In genomic region chr3:139173372-139174108, GRCh38 we compare ENCODE assay signal across 12 cellular contexts.
DNase-seq lines count a peak whose midpoint lies in the region; ATAC-seq, FAIRE-seq and TF ChIP-seq lines count a peak whose summit lies in the region.
"Had no signal": no experiment of that assay in that cellular context is flagged by ENCODE, and none has a peak within 500 bp of the region (broad histone marks: within the 10 kb centered on the region; RNA-seq: fewer than 3 reads in every experiment).

No MANE protein-coding gene starts in this region.

- in situ Hi-C loops in K562 (cut with MboI) = no loop called here

- no peak overlapping the region for H3K4me3 Mint-ChIP-seq in type B pancreatic cell
- H3K4me3 Mint-ChIP-seq: activated T-helper 17 cell treated with anti-CD3 and anti-CD28 coated beads, Interleukin-2, amount 50 U/mL, for 72 hours had no signal

- no peaks in the 10 kb centered on the region for H3F3A ChIP-seq in SK-N-SH (replicated peaks; ENCODE audit: insufficient read depth)

- no TSS peak for BruUV-seq in K562 (replicated peaks; lab: Mats Ljungman, UMichigan)

- H4K20me1 ChIP-seq in SK-N-SH (ENCODE audit: insufficient read depth) = no peaks in the 10 kb centered on the region
- H4K20me1 ChIP-seq in K562 (replicated peaks; ENCODE audit: control insufficient read depth, insufficient read depth, low read length) = no peaks in the 10 kb centered on the region

- H3K36me3 Mint-ChIP-seq in type B pancreatic cell = no peaks in the 10 kb centered on the region

- no peak for DNase-seq in SK-N-SH
- peak in 1 of 4 experiments; percentile 2 for DNase-seq in K562 (ENCODE audit: extremely low read depth in 1 of 4, low spot score in 3 of 4)
- DNase-seq in right lobe of liver = peak in 1 of 3 donors; percentile 40
- no peak for DNase-seq in type B pancreatic cell (ENCODE audit: extremely low spot score, unreplicated experiment)
- DNase-seq: H7, NCI-H345 had no signal

- no peaks in the 10 kb centered on the region for H3K9me2 ChIP-seq in SK-N-SH

- H3K36me3 ChIP-seq in SK-N-SH (replicated peaks in 1 of 2; ENCODE audit: control insufficient read depth in 1 of 2, insufficient read depth in 2 of 2, low read length in 1 of 2) (no peaks in the 10 kb centered on the region), K562 (ENCODE audit: control insufficient read depth, insufficient read depth, low read length) (no peaks in the 10 kb centered on the region), right lobe of liver (no peaks in the 10 kb centered on the region)
- H3K36me3 ChIP-seq: neutrophil had no signal

- no peaks in the 10 kb centered on the region for H3K27me3 ChIP-seq in SK-N-SH (ENCODE audit: insufficient read depth)
- no peaks in the 10 kb centered on the region for H3K27me3 ChIP-seq in K562 (ENCODE audit: control insufficient read depth in 2 of 2, insufficient read depth in 2 of 2, low read length in 2 of 2)
- H3K27me3 ChIP-seq in right lobe of liver = no peaks in the 10 kb centered on the region
- H3K27me3 ChIP-seq: neutrophil had no signal

- H3K4me1 ChIP-seq in SK-N-SH (ENCODE audit: control insufficient read depth in 1 of 2, insufficient read depth in 2 of 2, low read depth in 1 of 2, low read length in 1 of 2) (no peaks in the 10 kb centered on the region), K562 (replicated peaks in 1 of 2; ENCODE audit: control insufficient read depth in 2 of 2, insufficient read depth in 2 of 2, low read length in 2 of 2) (no peaks in the 10 kb centered on the region), right lobe of liver (peaks cover 0 to 5% (median 2%) of the 10 kb centered on the region in 4 donors)

- FAIRE-seq in K562 (lab: Jason Lieb, UNC) = no peak

- H3K9me1 ChIP-seq in K562 (ENCODE audit: control insufficient read depth, insufficient read depth, low read length) = no peaks in the 10 kb centered on the region

- H3K4me2 ChIP-seq in SK-N-SH (peak overlapping the region; percentile 60), K562 (ENCODE audit: insufficient read depth, low read length) (peak overlapping the region; percentile 16)

- TF ChIP-seq CTCF in SK-N-SH (IDR thresholded peaks at IDR 0.05) = no peak
- no peak for TF ChIP-seq CTCF in K562 (IDR thresholded peaks at IDR 0.05 in 2 of 3, conservative IDR thresholded peaks at IDR 0.05 in 1 of 3; ENCODE audit: insufficient read depth in 2 of 3, low read depth in 1 of 3, low read length in 3 of 3)
- TF ChIP-seq CTCF in right lobe of liver (IDR thresholded peaks at IDR 0.05) = no peak
- TF ChIP-seq CTCF in type B pancreatic cell (conservative IDR thresholded peaks at IDR 0.05) = no peak

- H3K9me3 Mint-ChIP-seq in type B pancreatic cell = no peaks in the 10 kb centered on the region

- TF ChIP-seq POLR2A in K562 (conservative IDR thresholded peaks at IDR 0.05) = no peak
- TF ChIP-seq POLR2A in right lobe of liver (IDR thresholded peaks at IDR 0.05) = no peak

- CTCF ChIA-PET in SK-N-SH (lab: Yijun Ruan, JAX) = no interaction called here
- CTCF ChIA-PET in K562 (lab: Yijun Ruan, JAX; ENCODE audit: low intra/inter-chr PET ratio) = no interaction called here

- peak overlapping the region; percentile 66 for H3K27ac Mint-ChIP-seq in type B pancreatic cell
- H3K27ac Mint-ChIP-seq: activated T-helper 17 cell treated with anti-CD3 and anti-CD28 coated beads, Interleukin-2, amount 50 U/mL, for 72 hours had no signal

- peaks cover 24% of the 10 kb centered on the region for H3K27me3 Mint-ChIP-seq in type B pancreatic cell

- H3K4me1 Mint-ChIP-seq in type B pancreatic cell (ENCODE audit: unreplicated experiment) = peaks cover 4% of the 10 kb centered on the region
- H3K4me1 Mint-ChIP-seq: activated T-helper 17 cell treated with anti-CD3 and anti-CD28 coated beads, Interleukin-2, amount 50 U/mL, for 72 hours had no signal

- POLR2A ChIA-PET in SK-N-SH (lab: Yijun Ruan, JAX) (no interaction called here), K562 (lab: Yijun Ruan, JAX) (interaction anchor here (0.6 kb wide), 1 partner anchor 32 kb away, joined by 3 read pairs; no protein-coding TSS in a partner anchor)

- H3K9ac ChIP-seq in SK-N-SH = no peak overlapping the region
- no peak overlapping the region for H3K9ac ChIP-seq in K562 (ENCODE audit: insufficient read depth in 1 of 2, low read depth in 2 of 2, low read length in 2 of 2)

- no peak for TF ChIP-seq EP300 in SK-N-SH (IDR thresholded peaks at IDR 0.05; ENCODE audit: borderline replicate concordance in 1 of 2, low read depth in 1 of 2, low read length in 1 of 2)
- TF ChIP-seq EP300 in K562 (IDR thresholded peaks at IDR 0.05; ENCODE audit: low read length) = no peak

- WGBS in SK-N-SH (ENCODE audit: low lambda C conversion rate) = 43% methylated on average over 9 of the region's 9 CpGs
- WGBS in K562 (ENCODE audit: insufficient coverage, low coverage, missing lambda C conversion rate) = 25% methylated on average over 9 of the region's 9 CpGs
- 13% methylated on average over 8 of the region's 9 CpGs for WGBS in right lobe of liver (ENCODE audit: insufficient coverage, low coverage, low lambda C conversion rate, missing lambda C conversion rate)

- ATAC-seq in SK-N-SH treated with all-trans-retinoic acid at 6 μM for 48 hours (no peak), K562 (no peak), right lobe of liver (peak; percentile 87 to 99 (median 90)), HG03520 (IDR thresholded peaks at IDR 0.05; ENCODE audit: unreplicated experiment) (no peak), GM21526 (IDR thresholded peaks at IDR 0.05; ENCODE audit: low FRiP score, unreplicated experiment) (no peak), GM21528 (IDR thresholded peaks at IDR 0.05; ENCODE audit: low FRiP score, unreplicated experiment) (no peak)
- ATAC-seq: activated T-helper 17 cell treated with anti-CD3 and anti-CD28 coated beads, Interleukin-2, amount 50 U/mL, for 72 hours had no signal

- H3K4me3 ChIP-seq in SK-N-SH (ENCODE audit: low read depth in 2 of 2, low read length in 1 of 2) = no peak overlapping the region; a peak in 1 of 4 replicates
- no peak overlapping the region for H3K4me3 ChIP-seq in K562
- peak overlapping the region; percentile 2 to 24 (median 9) for H3K4me3 ChIP-seq in right lobe of liver

- intact Hi-C loops in K562 (cut with micrococcal nuclease) = no loop called here
- intact Hi-C loops in right lobe of liver (cut with DNase I) = no loop called here

- H3K9me3 ChIP-seq in SK-N-SH = no peaks in the 10 kb centered on the region
- no peaks in the 10 kb centered on the region for H3K9me3 ChIP-seq in K562 (replicated peaks; ENCODE audit: control insufficient read depth, insufficient read depth, low read depth, low read length)
- H3K9me3 ChIP-seq in right lobe of liver = no peaks in the 10 kb centered on the region
- H3K9me3 ChIP-seq: neutrophil had no signal

- TF ChIP-seq RAD21 in SK-N-SH (IDR thresholded peaks at IDR 0.05; ENCODE audit: low read length) = no peak
- TF ChIP-seq RAD21 in K562 (CRISPR knock-in tag; conservative IDR thresholded peaks at IDR 0.05 in 1 of 2, IDR thresholded peaks at IDR 0.05 in 1 of 2) = no peak

- no peaks in the 10 kb centered on the region for H3K79me2 ChIP-seq in SK-N-SH (ENCODE audit: insufficient read depth)
- H3K79me2 ChIP-seq in K562 (ENCODE audit: control insufficient read depth, insufficient read depth, low read length) = no peaks in the 10 kb centered on the region

- no peak overlapping the region for H3K27ac ChIP-seq in SK-N-SH (ENCODE audit: low read depth in 2 of 2, low read length in 1 of 2)
- no peak overlapping the region for H3K27ac ChIP-seq in K562 (ENCODE audit: extremely low read depth, low read depth, low read length)
- H3K27ac ChIP-seq in right lobe of liver = peak overlapping the region in 2 of 3 donors; percentile 23 to 33
- H3K27ac ChIP-seq: neutrophil had no signal

- H2AFZ ChIP-seq in SK-N-SH (ENCODE audit: low read depth) = 0 out of 2 replicates have a peak overlapping the region, but pooled peaks have one; percentile 41
- peak overlapping the region; percentile 46; the same call in 1 of the 2 replicates for H2AFZ ChIP-seq in K562 (ENCODE audit: low read depth, low read length)

TF ChIP-seq in SK-N-SH, 30 proteins besides CTCF, POLR2A, EP300 and RAD21:
- no peak for TF ChIP-seq TEAD4 (IDR thresholded peaks at IDR 0.05; ENCODE audit: borderline replicate concordance, insufficient read depth)
- no peak for TF ChIP-seq JUND (IDR thresholded peaks at IDR 0.05)
- no peak for TF ChIP-seq POLR2AphosphoS5 (IDR thresholded peaks at IDR 0.05; ENCODE audit: low read depth, low read length)
- no peak for TF ChIP-seq NRF1 (IDR thresholded peaks at IDR 0.05; ENCODE audit: low read depth, low read length)
- no peak for TF ChIP-seq GABPA (IDR thresholded peaks at IDR 0.05; ENCODE audit: low read depth)
TF ChIP-seq in SK-N-SH: peak in this region for 0.

TF ChIP-seq in SK-N-SH treated with all-trans-retinoic acid at 6 μM for 48 hours, 23 proteins besides CTCF, POLR2A, EP300 and RAD21 (continues in another document):
- TF ChIP-seq TCF4 (CRISPR knock-in tag; IDR thresholded peaks at IDR 0.05; ENCODE audit: borderline replicate concordance) (no peak), BACH2 (CRISPR knock-in tag; IDR thresholded peaks at IDR 0.05; ENCODE audit: borderline replicate concordance) (no peak), CSDC2 (CRISPR knock-in tag; IDR thresholded peaks at IDR 0.05) (no peak)

TF ChIP-seq in K562, 482 proteins besides CTCF, POLR2A, EP300 and RAD21 (continues in another document):
- TF ChIP-seq YY1 (IDR thresholded peaks at IDR 0.05; ENCODE audit: borderline replicate concordance in 1 of 3, control insufficient read depth in 1 of 3, extremely low read depth in 1 of 3, insufficient read depth in 3 of 3, insufficient read length in 1 of 3, insufficient replicate concordance in 2 of 3, low read depth in 1 of 3, low read length in 2 of 3) (no peak), CHD2 (IDR thresholded peaks at IDR 0.05; ENCODE audit: low read depth, low read length) (no peak), ELF2 (CRISPR knock-in tag; IDR thresholded peaks at IDR 0.05) (no peak), E4F1 (CRISPR knock-in tag; IDR thresholded peaks at IDR 0.05; ENCODE audit: borderline replicate concordance) (no peak), ZZZ3 (IDR thresholded peaks at IDR 0.05) (no peak), ZKSCAN3 (CRISPR knock-in tag; IDR thresholded peaks at IDR 0.05) (no peak)

Comparison
In these comparisons a context has a peak if more than half of its experiments do, and no peak if none do; other contexts are left out.
1. H3K27ac ChIP-seq: peak in right lobe of liver (2 of 3); none in SK-N-SH (0 of 2) and K562 (single experiment).
2. H3K4me3 ChIP-seq: peak in right lobe of liver (3 of 3); none in SK-N-SH (0 of 2) and K562 (single experiment).
3. ATAC-seq: peak in right lobe of liver (4 of 4); none in SK-N-SH treated with all-trans-retinoic acid at 6 μM for 48 hours (single experiment), K562 (single experiment), HG03520 (single experiment), GM21526 (single experiment) and GM21528 (single experiment).